Comparison of ENCODE assay signal across 8 cellular contexts in the genomic region with DNA sequence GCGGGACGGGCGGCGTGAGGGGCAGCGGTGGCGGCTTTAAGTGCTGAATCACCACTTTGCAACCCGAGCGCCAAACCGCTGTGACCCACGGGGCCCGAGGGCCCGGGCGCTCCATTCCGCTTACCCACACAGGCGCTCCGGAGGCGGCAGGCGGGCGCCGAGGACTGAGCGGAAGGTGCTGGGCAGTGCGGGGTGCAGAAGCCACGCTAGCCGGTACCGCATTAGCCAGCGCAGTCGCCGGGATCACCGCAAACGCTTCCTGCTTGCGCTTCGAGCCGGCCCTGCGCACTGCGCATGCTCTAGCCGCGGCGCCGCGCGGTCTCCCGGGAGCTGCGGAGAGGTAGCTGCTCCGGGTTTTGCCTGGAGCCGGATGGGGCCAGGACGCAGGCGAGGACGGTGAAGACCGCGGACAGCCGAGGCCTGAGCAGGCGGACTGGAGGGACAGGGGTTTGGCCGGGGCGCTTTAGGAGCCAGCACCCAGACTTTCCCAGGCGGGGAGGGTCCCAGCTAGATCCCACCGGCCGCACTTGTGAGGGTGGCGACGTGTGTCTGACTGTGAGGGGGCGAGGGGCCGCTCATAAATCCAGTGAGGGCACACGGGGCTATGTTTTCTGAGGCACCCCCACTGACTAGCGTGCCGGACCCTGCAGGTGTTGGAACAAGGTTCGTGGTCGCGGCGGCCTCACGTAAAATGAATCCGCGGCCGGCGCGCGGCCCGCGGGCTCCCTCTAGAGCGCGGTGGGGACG. TPM values are rescaled to one million over a fixed set of nuclear protein-coding genes. Genes with fewer than 3 reads are reported as not detected.
A peak's percentile ranks its signal among the peaks of the same experiment; 100 is the strongest.
DNase-seq lines count a peak whose midpoint lies in the region; ATAC-seq and TF ChIP-seq lines count a peak whose summit lies in the region.

A gene (minus strand): TSS at position 296 of the 747 bp plus-strand sequence. CDS start 74 bp downstream, at position 222.

- H3K27ac ChIP-seq in DND-41 (ENCODE audit: low read length) (peak within 1 kb of the TSS; percentile 91), RWPE2 (ENCODE audit: poor library complexity, severe bottlenecking) (peak within 1 kb of the TSS; percentile 80), stomach smooth muscle (ENCODE audit: low read length) (peak within 1 kb of the TSS; percentile 81)

- TF ChIP-seq CTCF in DND-41 (IDR thresholded peaks at IDR 0.05; ENCODE audit: borderline replicate concordance, extremely low read depth, low read length, poor library complexity, severe bottlenecking) (no peak), RWPE2 (IDR thresholded peaks at IDR 0.05; ENCODE audit: poor library complexity, severe bottlenecking) (peak; percentile 95), neural crest cell (conservative IDR thresholded peaks at IDR 0.05) (peak; percentile 79)

- H3K4me1 ChIP-seq in DND-41 (ENCODE audit: insufficient read depth, low read length) (peaks cover 31% of the 10 kb centered on the region), RWPE2 (ENCODE audit: insufficient read depth, poor library complexity, severe bottlenecking) (peaks cover 18% of the 10 kb centered on the region), stomach smooth muscle (ENCODE audit: control insufficient read depth, insufficient read depth, low read length) (peaks cover 22% of the 10 kb centered on the region)

- H3K9me3 Mint-ChIP-seq in neural crest cell: no peaks in the 10 kb centered on the region

- H3K9ac ChIP-seq in DND-41 (ENCODE audit: low read depth, low read length) (peak within 1 kb of the TSS; percentile 93), stomach smooth muscle (ENCODE audit: low read length in 2 of 2) (peak within 1 kb of the TSS; percentile 65 to 84)

- no peaks in the 10 kb centered on the region for H3K27me3 ChIP-seq in DND-41 (ENCODE audit: insufficient read depth, low read length, poor library complexity)
- no peaks in the 10 kb centered on the region for H3K27me3 ChIP-seq in RWPE2 (ENCODE audit: insufficient read depth, poor library complexity, severe bottlenecking)
- H3K27me3 ChIP-seq in stomach smooth muscle (ENCODE audit: control insufficient read depth in 1 of 2, insufficient read depth in 2 of 2, low read length in 2 of 2): no peaks in the 10 kb centered on the region

- H3K9me3 ChIP-seq in DND-41 (ENCODE audit: insufficient read depth, low read length, severe bottlenecking): no peaks in the 10 kb centered on the region
- no peaks in the 10 kb centered on the region for H3K9me3 ChIP-seq in RWPE2 (ENCODE audit: severe bottlenecking)
- no peaks in the 10 kb centered on the region for H3K9me3 ChIP-seq in stomach smooth muscle (ENCODE audit: control insufficient read depth in 2 of 2, low read length in 2 of 2)

- peak; percentile 87 for DNase-seq in DND-41
- DNase-seq in Jurkat, Clone E6-1 (ENCODE audit: low read depth, low spot score): peak; percentile 75
- peak; percentile 81 for DNase-seq in RWPE2 (ENCODE audit: low spot score)
- peak; percentile 74 for DNase-seq in activated effector memory CD4-positive, alpha-beta T cell treated with Interleukin-2 at 50 U/mL for 16 hours
- DNase-seq in fibroblast of the conjunctiva (ENCODE audit: low read depth): peak; percentile 67
- peak; percentile 87 for DNase-seq in neural crest cell (ENCODE audit: low read depth, low spot score)

- peak within 1 kb of the TSS; percentile 100 for H2AFZ ChIP-seq in DND-41 (ENCODE audit: low read depth, low read length)

- peak within 1 kb of the TSS; percentile 90 for H3K4me3 Mint-ChIP-seq in neural crest cell

- peaks cover 49% of the 10 kb centered on the region for H3K79me2 ChIP-seq in DND-41 (ENCODE audit: insufficient read depth, low read length)

- H3K27ac Mint-ChIP-seq in neural crest cell (ENCODE audit: unreplicated experiment): peak within 1 kb of the TSS; percentile 93

- peaks cover 12% of the 10 kb centered on the region; the same call in 1 of the 2 replicates for H4K20me1 ChIP-seq in DND-41 (ENCODE audit: insufficient read depth, low read length)

- no peaks in the 10 kb centered on the region for H3K27me3 Mint-ChIP-seq in neural crest cell (ENCODE audit: low read depth)

- H3K4me1 Mint-ChIP-seq in neural crest cell: peaks cover 33% of the 10 kb centered on the region

- H3K36me3 ChIP-seq in DND-41 (ENCODE audit: insufficient read depth, low read length): peaks cover 10% of the 10 kb centered on the region
- H3K36me3 ChIP-seq in RWPE2 (ENCODE audit: low read depth): peaks cover 3% of the 10 kb centered on the region; the same call in 1 of the 2 replicates
- no peaks in the 10 kb centered on the region for H3K36me3 ChIP-seq in stomach smooth muscle (ENCODE audit: control insufficient read depth in 2 of 2, insufficient read depth in 2 of 2, low read length in 2 of 2)

- ATAC-seq in DND-41 (ENCODE audit: insufficient read depth, low read depth): peak; percentile 80
- peak; percentile 66 for ATAC-seq in GM21529 (IDR thresholded peaks at IDR 0.05; ENCODE audit: unreplicated experiment)
- ATAC-seq in RWPE2 (ENCODE audit: low read depth): peak; percentile 72

- H3K4me2 ChIP-seq in DND-41 (ENCODE audit: insufficient read depth, low read length): peak within 1 kb of the TSS; percentile 90

- peaks cover 2% of the 10 kb centered on the region for H3K36me3 Mint-ChIP-seq in neural crest cell (ENCODE audit: low read depth)

- H3K4me3 ChIP-seq in DND-41 (ENCODE audit: low read depth in 1 of 2, low read length in 2 of 2) (peak within 1 kb of the TSS; percentile 76 to 95), RWPE2 (ENCODE audit: severe bottlenecking) (peak within 1 kb of the TSS; percentile 79), stomach smooth muscle (ENCODE audit: low read length in 2 of 2) (peak within 1 kb of the TSS; percentile 90 to 98)
- H3K4me3 ChIP-seq in Jurkat, Clone E6-1 (ENCODE audit: low read length): peak within 1 kb of the TSS; percentile 87

RNA-seq across cellular contexts. Expression of the gene that starts here (rescaled TPM):
- polyA plus RNA-seq in Jurkat, Clone E6-1 (2012; ENCODE audit: insufficient read depth, insufficient read length): 22.1 TPM
- 49.1 and 51.1 TPM in 2 replicates for total RNA-seq in neural crest cell

Comparison
In these comparisons a context has a peak if more than half of its experiments do, and no peak if none do; other contexts are left out.
1. Peak in every context shown above with its lines: DNase-seq, ATAC-seq, H3K4me3 ChIP-seq and H3K27ac ChIP-seq.